ENCODE assay signal across 1 cellular context in the genomic region with DNA sequence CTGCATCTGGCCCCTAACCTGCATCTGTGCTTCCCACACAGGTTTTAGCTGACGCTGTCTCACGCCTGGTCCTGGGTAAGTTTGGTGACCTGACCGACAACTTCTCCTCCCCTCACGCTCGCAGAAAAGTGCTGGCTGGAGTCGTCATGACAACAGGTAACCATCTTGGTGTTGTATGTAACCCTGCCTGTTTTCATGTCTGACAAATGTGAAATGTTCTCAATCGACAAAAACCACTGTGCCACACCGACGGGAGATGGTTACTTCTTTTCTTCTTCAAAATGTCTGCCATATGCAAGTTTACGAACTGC.
TF ChIP-seq lines count a peak whose summit lies in the region.

No MANE protein-coding gene starts in this region.

TF ChIP-seq in WTC11, 78 proteins besides CTCF, POLR2A, EP300 and RAD21 (continued from another document):
- TF ChIP-seq SMAD4 (CRISPR knock-in tag; IDR thresholded peaks at IDR 0.05): no peak
- no peak for TF ChIP-seq HMGA2 (CRISPR knock-in tag; IDR thresholded peaks at IDR 0.05)
- TF ChIP-seq MLX (CRISPR knock-in tag; IDR thresholded peaks at IDR 0.05): no peak
- no peak for TF ChIP-seq ZNF425 (CRISPR knock-in tag; conservative IDR thresholded peaks at IDR 0.05)
- TF ChIP-seq ZNF121 (CRISPR knock-in tag; IDR thresholded peaks at IDR 0.05): no peak
